10 cellular contexts compared by ENCODE assay signal in genomic region chr3:25428950-25429349, GRCh38. TPM values are rescaled to one million over a fixed set of nuclear protein-coding genes. Genes with fewer than 3 reads are reported as not detected.
DNase-seq lines count a peak whose midpoint lies in the region; ATAC-seq and TF ChIP-seq lines count a peak whose summit lies in the region.
"Had no signal": no experiment of that assay in that cellular context is flagged by ENCODE, and none has a peak within 500 bp of the region (broad histone marks: within the 10 kb centered on the region; RNA-seq: fewer than 3 reads in every experiment).

No MANE protein-coding gene starts in this region.

- no peak for ATAC-seq in HG02642 (IDR thresholded peaks at IDR 0.05; ENCODE audit: poor library complexity, unreplicated experiment)

- H3K79me2 ChIP-seq in neural progenitor cell (ENCODE audit: low read depth): no peaks in the 10 kb centered on the region

- peaks cover 22% of the 10 kb centered on the region for H3F3A ChIP-seq in neural progenitor cell (ENCODE audit: low read depth)

- peak overlapping the region; percentile 84 for H3K27ac ChIP-seq in SJSA1
- peak overlapping the region; percentile 85 to 96 (median 90) for H3K27ac ChIP-seq in esophagus squamous epithelium
- no peak overlapping the region for H3K27ac ChIP-seq in neural progenitor cell
- H3K27ac ChIP-seq in transverse colon: peak overlapping the region; percentile 84 to 91 (median 85)
- H3K27ac ChIP-seq: foreskin keratinocyte had no signal

- intact Hi-C loops in esophagus squamous epithelium (cut with DNase I) (no loop called here), transverse colon (cut with DNase I; ENCODE audit: low total_unique reads) (no loop called here)

- no peaks in the 10 kb centered on the region for H4K20me1 ChIP-seq in neural progenitor cell (ENCODE audit: low read depth)

- in situ Hi-C loops in transverse colon (cut with MboI; ENCODE audit: low pct_ligation_motif_present in 1 of 4, low pct_unique_long_range_greater_than_20kb in 1 of 4, low sequenced_read_pairs in 3 of 4): no loop called here

- no peak overlapping the region for H2AFZ ChIP-seq in neural progenitor cell (replicated peaks)

- no peaks in the 10 kb centered on the region for H3K9me3 Mint-ChIP-seq in neural progenitor cell

- H3K27me3 ChIP-seq in SJSA1 (replicated peaks) (no peaks in the 10 kb centered on the region), esophagus squamous epithelium (no peaks in the 10 kb centered on the region), neural progenitor cell (peaks cover 9% of the 10 kb centered on the region), transverse colon (no peaks in the 10 kb centered on the region)

- peak overlapping the region; percentile 85 for H3K4me2 ChIP-seq in neural progenitor cell

- DNase-seq in SJSA1 (ENCODE audit: low read depth in 1 of 2, low spot score in 2 of 2) (no peak), esophagus squamous epithelium (lab: John Stamatoyannopoulos, UW) (no peak), neural progenitor cell (ENCODE audit: low spot score) (no peak), transverse colon (no peak), NCI-H146 (lab: John Stamatoyannopoulos, UW) (no peak), occipital lobe (lab: John Stamatoyannopoulos, UW) (no peak)
- DNase-seq: activated CD4-positive, alpha-beta T cell treated with anti-CD3 and anti-CD28 coated beads, Interleukin-2, amount 50 U/mL, for 4 hours; DMS79 treated with DMSO at 0.1 percent for 48 hours had no signal

- TF ChIP-seq CTCF in esophagus squamous epithelium (IDR thresholded peaks at IDR 0.05) (no peak), neural progenitor cell (IDR thresholded peaks at IDR 0.05) (no peak), transverse colon (IDR thresholded peaks at IDR 0.05) (no peak)

- H3K9me3 ChIP-seq in SJSA1 (replicated peaks) (no peaks in the 10 kb centered on the region), esophagus squamous epithelium (no peaks in the 10 kb centered on the region), neural progenitor cell (ENCODE audit: low read depth) (no peaks in the 10 kb centered on the region), transverse colon (no peaks in the 10 kb centered on the region)

- no peak overlapping the region for H3K27ac Mint-ChIP-seq in neural progenitor cell

- peaks cover 60% of the 10 kb centered on the region for H3K4me1 Mint-ChIP-seq in neural progenitor cell

- H3K36me3 ChIP-seq in SJSA1 (no peaks in the 10 kb centered on the region), esophagus squamous epithelium (no peaks in the 10 kb centered on the region), neural progenitor cell (no peaks in the 10 kb centered on the region), transverse colon (no peaks in the 10 kb centered on the region)

- H3K4me1 ChIP-seq in SJSA1 (replicated peaks) (peaks cover 44% of the 10 kb centered on the region), esophagus squamous epithelium (peaks cover 6 to 85% (median 17%) of the 10 kb centered on the region in 3 donors), neural progenitor cell (peaks cover 62% of the 10 kb centered on the region), transverse colon (peaks cover 8 to 41% (median 30%) of the 10 kb centered on the region in 4 donors)

- H3K27me3 Mint-ChIP-seq in neural progenitor cell (ENCODE audit: insufficient read depth, low read depth): peaks cover 2% of the 10 kb centered on the region

- peak overlapping the region; percentile 51 for H3K4me3 Mint-ChIP-seq in neural progenitor cell

- H3K4me3 ChIP-seq in SJSA1 (peak overlapping the region; percentile 49), esophagus squamous epithelium (peak overlapping the region; percentile 44 to 76 (median 59)), neural progenitor cell (no peak overlapping the region), transverse colon (peak overlapping the region in 3 of 4 donors; percentile 33 to 67 (median 46))

- TF ChIP-seq EP300 in transverse colon (IDR thresholded peaks at IDR 0.05; ENCODE audit: low read depth): no peak

- TF ChIP-seq POLR2A in esophagus squamous epithelium (IDR thresholded peaks at IDR 0.05): no peak
- no peak for TF ChIP-seq POLR2A in transverse colon (IDR thresholded peaks at IDR 0.05)

- H3K36me3 Mint-ChIP-seq in neural progenitor cell: no peaks in the 10 kb centered on the region

- no peak overlapping the region for H3K9ac ChIP-seq in neural progenitor cell

- 0 to 7% methylated on average over 2 of the region's 2 CpGs for WGBS in esophagus squamous epithelium, 2 donors
- WGBS in transverse colon (ENCODE audit: low coverage in 1 of 2), 2 donors: 21 to 22% methylated on average over 2 of the region's 2 CpGs

RNA-seq across cellular contexts. Expression of gene RARB, which starts 0.9 kb away (rescaled TPM):
- total RNA-seq in SJSA1 (2014; rRNA removed; shearing (Covaris generic)): 11.7 and 17.9 TPM in 2 replicates
- total RNA-seq in esophagus squamous epithelium: 1 to 10 TPM; 1.9 to 9.0 (median 3.5) TPM
- 1.4 and 1.8 TPM in 2 replicates for total RNA-seq in neural progenitor cell (ENCODE audit: low replicate concordance)
- 1 to 10 TPM in 3 of 4 donors, not detected in 1; 2.4 to 4.5 (median 2.9) TPM for total RNA-seq in transverse colon
- total RNA-seq in occipital lobe: 13.4 TPM
- total RNA-seq: foreskin keratinocyte had no signal
